ENCODE assay signal across 11 cellular contexts in genomic region chr17:39665642-39666221, GRCh38. TPM values are rescaled to one million over a fixed set of nuclear protein-coding genes. Genes with fewer than 3 reads are reported as not detected.
DNase-seq lines count a peak whose midpoint lies in the region; ATAC-seq and TF ChIP-seq lines count a peak whose summit lies in the region.
"Had no signal": no experiment of that assay in that cellular context is flagged by ENCODE, and none has a peak within 500 bp of the region (broad histone marks: within the 10 kb centered on the region; RNA-seq: fewer than 3 reads in every experiment).

No MANE protein-coding gene starts in this region.

- no peak for TF ChIP-seq POLR2A in right lobe of liver (IDR thresholded peaks at IDR 0.05)

- no peak overlapping the region for H3K27ac Mint-ChIP-seq in WTC11
- H3K27ac Mint-ChIP-seq in activated T-cell treated with anti-CD3 and anti-CD28 coated beads, Interleukin-2, amount 50 U/mL, for 72 hours, result no peak overlapping the region

- H3K4me1 Mint-ChIP-seq in WTC11, result peaks cover 51% of the 10 kb centered on the region
- H3K4me1 Mint-ChIP-seq in activated T-cell treated with anti-CD3 and anti-CD28 coated beads, Interleukin-2, amount 50 U/mL, for 72 hours (ENCODE audit: low read depth), result peaks cover 5% of the 10 kb centered on the region

- DNase-seq in AG10803 (ENCODE audit: low read depth) (no peak), HPDE6-E6E7 (ENCODE audit: extremely low spot score) (peak; percentile 46), WTC11 (ENCODE audit: low spot score) (peak; percentile 38), right lobe of liver (no peak), GDM1 (lab: John Stamatoyannopoulos, UW) (no peak), putamen (ENCODE audit: low spot score) (no peak), Kasumi-1 (lab: John Stamatoyannopoulos, UW) (no peak)
- no peak for DNase-seq in activated T-cell treated with anti-CD3 and anti-CD28 coated beads, Interleukin-2, amount 50 U/mL, for 72 hours
- DNase-seq: activated gamma-delta T cell treated with Interleukin-2 at 50 U/mL for 16 hours had no signal

- WGBS in right lobe of liver (ENCODE audit: insufficient coverage, low coverage, low lambda C conversion rate, missing lambda C conversion rate), result 0% methylated on average over 1 of the region's 17 CpGs

- intact Hi-C loops in right lobe of liver (cut with DNase I), result no loop called here

- no peak for ATAC-seq in WTC11
- peak; percentile 3 to 22 (median 12) for ATAC-seq in right lobe of liver
- no peak for ATAC-seq in activated T-cell treated with anti-CD3 and anti-CD28 coated beads, Interleukin-2, amount 50 U/mL, for 72 hours (replicated peaks in 1 of 2)

- peaks cover 7% of the 10 kb centered on the region for H3K36me3 Mint-ChIP-seq in WTC11
- H3K36me3 Mint-ChIP-seq in activated T-cell treated with anti-CD3 and anti-CD28 coated beads, Interleukin-2, amount 50 U/mL, for 72 hours (ENCODE audit: insufficient read depth in 2 of 2), result no peaks in the 10 kb centered on the region

- H3K27me3 Mint-ChIP-seq in WTC11 (ENCODE audit: low read depth), result peaks cover 44% of the 10 kb centered on the region
- H3K27me3 Mint-ChIP-seq in activated T-cell treated with anti-CD3 and anti-CD28 coated beads, Interleukin-2, amount 50 U/mL, for 72 hours (ENCODE audit: low read depth), result peaks cover 19% of the 10 kb centered on the region

- peaks cover 0 to 4% of the 10 kb centered on the region in 2 donors for H3K27me3 ChIP-seq in right lobe of liver

- H3K27ac ChIP-seq in right lobe of liver, result no peak overlapping the region

- peaks cover 0 to 45% (median 22%) of the 10 kb centered on the region in 4 donors for H3K4me1 ChIP-seq in right lobe of liver

- H3K9me3 ChIP-seq in right lobe of liver, result no peaks in the 10 kb centered on the region
- H3K9me3 ChIP-seq: tibial nerve had no signal

- POLR2A ChIA-PET in WTC11 (lab: Charles Lee), result interaction anchor here (0.7 kb wide), 1 partner anchor 30 kb away, joined by 3 read pairs; no protein-coding TSS in a partner anchor

- no peaks in the 10 kb centered on the region for H3K36me3 ChIP-seq in right lobe of liver

- CTCF ChIA-PET in WTC11 (lab: Charles Lee), result interaction anchor here (0.9 to 18.0 kb wide), 14 partner anchors 9 to 118 kb away, joined by 3 to 876 read pairs (median 6); partner anchors contain the start of genes ERBB2, MIEN1 and PPP1R1B

- H3K4me3 Mint-ChIP-seq in WTC11, result no peak overlapping the region
- no peak overlapping the region for H3K4me3 Mint-ChIP-seq in activated T-cell treated with anti-CD3 and anti-CD28 coated beads, Interleukin-2, amount 50 U/mL, for 72 hours

- no peaks in the 10 kb centered on the region for H3K9me3 Mint-ChIP-seq in WTC11
- H3K9me3 Mint-ChIP-seq in activated T-cell treated with anti-CD3 and anti-CD28 coated beads, Interleukin-2, amount 50 U/mL, for 72 hours, result no peaks in the 10 kb centered on the region

- TF ChIP-seq CTCF in AG10803 (conservative IDR thresholded peaks at IDR 0.05; ENCODE audit: low read length) (peak; percentile 19), WTC11 (IDR thresholded peaks at IDR 0.05) (no peak), right lobe of liver (IDR thresholded peaks at IDR 0.05) (peak in 2 of 4 donors; percentile 4 to 5)

- no peak overlapping the region for H3K4me3 ChIP-seq in AG10803 (ENCODE audit: low read length)
- no peak overlapping the region for H3K4me3 ChIP-seq in right lobe of liver
- H3K4me3 ChIP-seq: tibial nerve had no signal

TF ChIP-seq in WTC11, 78 proteins besides CTCF, POLR2A, EP300 and RAD21:
- TF ChIP-seq TEAD4 (CRISPR knock-in tag; IDR thresholded peaks at IDR 0.05) (no peak), FOXK1 (CRISPR knock-in tag; IDR thresholded peaks at IDR 0.05) (no peak), ZNF423 (CRISPR knock-in tag; IDR thresholded peaks at IDR 0.05) (peak; percentile 40), NFYB (CRISPR knock-in tag; conservative IDR thresholded peaks at IDR 0.05; ENCODE audit: low read depth) (no peak), FOXP1 (CRISPR knock-in tag; IDR thresholded peaks at IDR 0.05; ENCODE audit: borderline replicate concordance) (peak; percentile 14; the same call in 1 of the 2 replicates)

RNA-seq across cellular contexts. Expression of gene TCAP, which starts 0.6 kb away (rescaled TPM):
- 2.5 to 2.9 TPM (median 2.8 TPM) in 3 replicates for total RNA-seq in WTC11 (2021)
- total RNA-seq in right lobe of liver, result 1 to 10 TPM in 4 of 6 experiments, under 1 TPM in 2; 0.49 to 4.3 (median 1.1) TPM
- total RNA-seq in activated T-cell treated with anti-CD3 and anti-CD28 coated beads, Interleukin-2, amount 50 U/mL, for 72 hours, result 1 to 10 TPM; 1.4 to 1.5 TPM

RNA-seq across cellular contexts. Expression of gene PNMT, which starts 2.5 kb away (rescaled TPM):
- total RNA-seq in WTC11 (2021) (2.4 to 3.1 TPM (median 2.7 TPM) in 3 replicates), right lobe of liver (under 1 TPM in 2 of 6 experiments, not detected in 4; 0.37 TPM)
- total RNA-seq in activated T-cell treated with anti-CD3 and anti-CD28 coated beads, Interleukin-2, amount 50 U/mL, for 72 hours, result under 1 TPM; 0.41 to 0.67 TPM
- total RNA-seq: RPMI7951 had no signal

RNA-seq across cellular contexts. Expression of gene PGAP3, which starts 22.1 kb away (rescaled TPM):
- total RNA-seq in WTC11 (2021), result 24.3 to 25.7 TPM (median 24.9 TPM) in 3 replicates
- total RNA-seq in right lobe of liver, result 10 to 100 TPM in 5 of 6 experiments, 1 to 10 TPM in 1; 9.7 to 25.7 (median 18.3) TPM
- total RNA-seq in activated T-cell treated with anti-CD3 and anti-CD28 coated beads, Interleukin-2, amount 50 U/mL, for 72 hours, result 10 to 100 TPM in 1 of 2 donors, 1 to 10 TPM in 1; 8.5 to 12.8 TPM

RNA-seq across cellular contexts. Expression of gene STARD3, which starts 28.8 kb away (rescaled TPM):
- total RNA-seq in WTC11 (2021) (64.9 to 75.3 TPM (median 65.4 TPM) in 3 replicates), right lobe of liver (10 to 100 TPM; 24.3 to 49.8 (median 28.0) TPM)
- 10 to 100 TPM; 63.5 to 65.1 TPM for total RNA-seq in activated T-cell treated with anti-CD3 and anti-CD28 coated beads, Interleukin-2, amount 50 U/mL, for 72 hours

RNA-seq across cellular contexts. Expression of gene ERBB2, which starts 34.1 kb away (rescaled TPM):
- total RNA-seq in WTC11 (2021) (153 to 209 TPM (median 158 TPM) in 3 replicates), right lobe of liver (10 to 100 TPM in 5 of 6 experiments, 1 to 10 TPM in 1; 8.9 to 40.4 (median 26.2) TPM)
- total RNA-seq in activated T-cell treated with anti-CD3 and anti-CD28 coated beads, Interleukin-2, amount 50 U/mL, for 72 hours, result 10 to 100 TPM in 1 of 2 donors, 1 to 10 TPM in 1; 8.2 to 12.1 TPM

Comparison
In these comparisons a context has a peak if more than half of its experiments do, and no peak if none do; other contexts are left out.
1. DNase-seq: peak in HPDE6-E6E7 (single experiment) and WTC11 (single experiment); none in AG10803 (single experiment), right lobe of liver (0 of 3), GDM1 (single experiment), putamen (single experiment), activated T-cell treated with anti-CD3 and anti-CD28 coated beads, Interleukin-2, amount 50 U/mL, for 72 hours (0 of 2) and Kasumi-1 (0 of 2).
2. ATAC-seq: peak in right lobe of liver (4 of 4); none in WTC11 (single experiment) and activated T-cell treated with anti-CD3 and anti-CD28 coated beads, Interleukin-2, amount 50 U/mL, for 72 hours (0 of 2).